In the genomic region with DNA sequence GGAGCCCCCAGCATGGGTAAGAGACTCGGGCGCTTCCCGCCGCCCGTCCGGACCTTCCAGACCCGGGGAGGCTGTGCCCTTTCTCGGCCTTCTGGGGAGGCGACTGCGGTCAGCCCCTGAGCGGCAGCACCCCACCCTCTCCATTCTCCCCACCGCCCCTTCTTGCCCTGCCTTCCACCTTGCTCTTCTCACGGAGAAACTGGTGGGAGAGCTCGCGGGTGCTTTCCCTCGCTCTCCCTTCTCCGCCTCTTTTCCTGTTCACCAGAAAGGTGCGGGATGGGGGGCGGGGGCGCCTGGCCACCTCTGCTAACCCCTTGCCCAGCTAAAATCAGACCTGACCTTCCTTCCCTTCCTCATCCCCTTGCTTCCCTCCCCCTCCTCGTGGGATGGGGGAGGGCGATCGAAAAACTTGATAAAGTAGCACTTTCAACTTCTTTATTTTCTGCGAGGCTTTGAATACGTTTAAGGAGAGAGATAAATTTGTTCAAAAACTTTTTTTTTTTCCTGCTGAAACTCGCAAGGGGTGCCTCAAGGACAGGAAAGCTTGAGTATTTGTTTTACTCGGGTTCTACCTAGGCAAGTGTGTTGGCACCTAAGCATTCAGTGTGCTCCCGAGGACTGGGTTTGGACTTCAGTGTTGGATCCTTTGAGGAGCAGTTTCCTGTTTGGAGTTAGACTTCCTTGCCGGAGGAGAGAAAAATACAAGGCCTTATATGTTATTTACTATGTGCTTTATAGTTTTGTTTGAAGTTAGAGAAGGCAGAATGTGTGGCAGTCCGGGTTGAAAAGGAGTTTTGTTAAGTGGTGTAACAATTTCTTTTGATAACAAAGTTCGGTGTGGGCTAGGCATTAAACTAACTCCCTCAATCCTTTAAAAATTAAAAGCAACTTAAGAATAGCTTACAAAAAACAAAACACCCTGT, we compare ENCODE assay signal across 1 cellular context.
A peak's percentile ranks its signal among the peaks of the same experiment; 100 is the strongest.
TF ChIP-seq lines count a peak whose summit lies in the region.

No MANE protein-coding gene starts in this region.

TF ChIP-seq in HEK293, 187 proteins besides CTCF, POLR2A, EP300 and RAD21 (continued from another document):
- TF ChIP-seq, protein P1, sequence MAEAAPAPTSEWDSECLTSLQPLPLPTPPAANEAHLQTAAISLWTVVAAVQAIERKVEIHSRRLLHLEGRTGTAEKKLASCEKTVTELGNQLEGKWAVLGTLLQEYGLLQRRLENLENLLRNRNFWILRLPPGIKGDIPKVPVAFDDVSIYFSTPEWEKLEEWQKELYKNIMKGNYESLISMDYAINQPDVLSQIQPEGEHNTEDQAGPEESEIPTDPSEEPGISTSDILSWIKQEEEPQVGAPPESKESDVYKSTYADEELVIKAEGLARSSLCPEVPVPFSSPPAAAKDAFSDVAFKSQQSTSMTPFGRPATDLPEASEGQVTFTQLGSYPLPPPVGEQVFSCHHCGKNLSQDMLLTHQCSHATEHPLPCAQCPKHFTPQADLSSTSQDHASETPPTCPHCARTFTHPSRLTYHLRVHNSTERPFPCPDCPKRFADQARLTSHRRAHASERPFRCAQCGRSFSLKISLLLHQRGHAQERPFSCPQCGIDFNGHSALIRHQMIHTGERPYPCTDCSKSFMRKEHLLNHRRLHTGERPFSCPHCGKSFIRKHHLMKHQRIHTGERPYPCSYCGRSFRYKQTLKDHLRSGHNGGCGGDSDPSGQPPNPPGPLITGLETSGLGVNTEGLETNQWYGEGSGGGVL (tag by site-specific recombination; IDR thresholded peaks at IDR 0.05): peak; percentile 38; the same call in 1 of the 2 replicates
- TF ChIP-seq, protein P2, sequence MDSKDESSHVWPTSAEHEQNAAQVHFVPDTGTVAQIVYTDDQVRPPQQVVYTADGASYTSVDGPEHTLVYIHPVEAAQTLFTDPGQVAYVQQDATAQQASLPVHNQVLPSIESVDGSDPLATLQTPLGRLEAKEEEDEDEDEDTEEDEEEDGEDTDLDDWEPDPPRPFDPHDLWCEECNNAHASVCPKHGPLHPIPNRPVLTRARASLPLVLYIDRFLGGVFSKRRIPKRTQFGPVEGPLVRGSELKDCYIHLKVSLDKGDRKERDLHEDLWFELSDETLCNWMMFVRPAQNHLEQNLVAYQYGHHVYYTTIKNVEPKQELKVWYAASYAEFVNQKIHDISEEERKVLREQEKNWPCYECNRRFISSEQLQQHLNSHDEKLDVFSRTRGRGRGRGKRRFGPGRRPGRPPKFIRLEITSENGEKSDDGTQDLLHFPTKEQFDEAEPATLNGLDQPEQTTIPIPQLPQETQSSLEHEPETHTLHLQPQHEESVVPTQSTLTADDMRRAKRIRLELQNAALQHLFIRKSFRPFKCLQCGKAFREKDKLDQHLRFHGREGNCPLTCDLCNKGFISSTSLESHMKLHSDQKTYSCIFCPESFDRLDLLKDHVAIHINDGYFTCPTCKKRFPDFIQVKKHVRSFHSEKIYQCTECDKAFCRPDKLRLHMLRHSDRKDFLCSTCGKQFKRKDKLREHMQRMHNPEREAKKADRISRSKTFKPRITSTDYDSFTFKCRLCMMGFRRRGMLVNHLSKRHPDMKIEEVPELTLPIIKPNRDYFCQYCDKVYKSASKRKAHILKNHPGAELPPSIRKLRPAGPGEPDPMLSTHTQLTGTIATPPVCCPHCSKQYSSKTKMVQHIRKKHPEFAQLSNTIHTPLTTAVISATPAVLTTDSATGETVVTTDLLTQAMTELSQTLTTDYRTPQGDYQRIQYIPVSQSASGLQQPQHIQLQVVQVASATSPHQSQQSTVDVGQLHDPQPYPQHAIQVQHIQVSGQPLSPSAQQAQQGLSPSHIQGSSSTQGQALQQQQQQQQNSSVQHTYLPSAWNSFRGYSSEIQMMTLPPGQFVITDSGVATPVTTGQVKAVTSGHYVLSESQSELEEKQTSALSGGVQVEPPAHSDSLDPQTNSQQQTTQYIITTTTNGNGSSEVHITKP (tag by site-specific recombination; IDR thresholded peaks at IDR 0.05): peak; percentile 67
- no peak for TF ChIP-seq ZNF768 (tag by site-specific recombination; IDR thresholded peaks at IDR 0.05)
- TF ChIP-seq ZNF341 (tag by site-specific recombination; IDR thresholded peaks at IDR 0.05; ENCODE audit: low read depth): peak; percentile 86
- TF ChIP-seq ZNF335 (tag by site-specific recombination; conservative IDR thresholded peaks at IDR 0.05): peak; percentile 91
- no peak for TF ChIP-seq ZNF777 (tag by site-specific recombination; IDR thresholded peaks at IDR 0.05; ENCODE audit: borderline replicate concordance)
- 0 out of 2 replicates have a peak, but pooled peaks have one; percentile 26 for TF ChIP-seq IKZF3 (tag by site-specific recombination; IDR thresholded peaks at IDR 0.05)
- TF ChIP-seq GLIS2 (tag by site-specific recombination; IDR thresholded peaks at IDR 0.05): peak; percentile 45
- TF ChIP-seq, protein P3, sequence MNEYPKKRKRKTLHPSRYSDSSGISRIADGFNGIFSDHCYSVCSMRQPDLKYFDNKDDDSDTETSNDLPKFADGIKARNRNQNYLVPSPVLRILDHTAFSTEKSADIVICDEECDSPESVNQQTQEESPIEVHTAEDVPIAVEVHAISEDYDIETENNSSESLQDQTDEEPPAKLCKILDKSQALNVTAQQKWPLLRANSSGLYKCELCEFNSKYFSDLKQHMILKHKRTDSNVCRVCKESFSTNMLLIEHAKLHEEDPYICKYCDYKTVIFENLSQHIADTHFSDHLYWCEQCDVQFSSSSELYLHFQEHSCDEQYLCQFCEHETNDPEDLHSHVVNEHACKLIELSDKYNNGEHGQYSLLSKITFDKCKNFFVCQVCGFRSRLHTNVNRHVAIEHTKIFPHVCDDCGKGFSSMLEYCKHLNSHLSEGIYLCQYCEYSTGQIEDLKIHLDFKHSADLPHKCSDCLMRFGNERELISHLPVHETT (tag by site-specific recombination; IDR thresholded peaks at IDR 0.05): no peak
- TF ChIP-seq KLF1 (tag by site-specific recombination; IDR thresholded peaks at IDR 0.05): peak; percentile 21; the same call in 1 of the 2 replicates
- no peak for TF ChIP-seq ZNF561 (tag by site-specific recombination; IDR thresholded peaks at IDR 0.05; ENCODE audit: borderline replicate concordance)
- peak; percentile 29 for TF ChIP-seq SP2 (tag by site-specific recombination; IDR thresholded peaks at IDR 0.05)
- 0 out of 2 replicates have a peak, but pooled peaks have one; percentile 36 for TF ChIP-seq SP7 (tag by site-specific recombination; IDR thresholded peaks at IDR 0.05)
- no peak for TF ChIP-seq ZNF274 (IDR thresholded peaks at IDR 0.05; ENCODE audit: low read length)
- no peak for TF ChIP-seq ZNF274 (tag by site-specific recombination; IDR thresholded peaks at IDR 0.05; ENCODE audit: borderline replicate concordance)
- no peak for TF ChIP-seq SCRT1 (tag by site-specific recombination; IDR thresholded peaks at IDR 0.05; ENCODE audit: borderline replicate concordance)
- TF ChIP-seq WT1 (tag by site-specific recombination; IDR thresholded peaks at IDR 0.05): no peak
- TF ChIP-seq ZNF544 (tag by site-specific recombination; IDR thresholded peaks at IDR 0.05): no peak
- TF ChIP-seq, protein P4, sequence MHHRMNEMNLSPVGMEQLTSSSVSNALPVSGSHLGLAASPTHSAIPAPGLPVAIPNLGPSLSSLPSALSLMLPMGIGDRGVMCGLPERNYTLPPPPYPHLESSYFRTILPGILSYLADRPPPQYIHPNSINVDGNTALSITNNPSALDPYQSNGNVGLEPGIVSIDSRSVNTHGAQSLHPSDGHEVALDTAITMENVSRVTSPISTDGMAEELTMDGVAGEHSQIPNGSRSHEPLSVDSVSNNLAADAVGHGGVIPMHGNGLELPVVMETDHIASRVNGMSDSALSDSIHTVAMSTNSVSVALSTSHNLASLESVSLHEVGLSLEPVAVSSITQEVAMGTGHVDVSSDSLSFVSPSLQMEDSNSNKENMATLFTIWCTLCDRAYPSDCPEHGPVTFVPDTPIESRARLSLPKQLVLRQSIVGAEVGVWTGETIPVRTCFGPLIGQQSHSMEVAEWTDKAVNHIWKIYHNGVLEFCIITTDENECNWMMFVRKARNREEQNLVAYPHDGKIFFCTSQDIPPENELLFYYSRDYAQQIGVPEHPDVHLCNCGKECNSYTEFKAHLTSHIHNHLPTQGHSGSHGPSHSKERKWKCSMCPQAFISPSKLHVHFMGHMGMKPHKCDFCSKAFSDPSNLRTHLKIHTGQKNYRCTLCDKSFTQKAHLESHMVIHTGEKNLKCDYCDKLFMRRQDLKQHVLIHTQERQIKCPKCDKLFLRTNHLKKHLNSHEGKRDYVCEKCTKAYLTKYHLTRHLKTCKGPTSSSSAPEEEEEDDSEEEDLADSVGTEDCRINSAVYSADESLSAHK (tag by site-specific recombination; IDR thresholded peaks at IDR 0.05): 0 out of 2 replicates have a peak, but pooled peaks have one; percentile 6
- no peak for TF ChIP-seq ZNF2 (tag by site-specific recombination; IDR thresholded peaks at IDR 0.05)
- peak; percentile 59 for TF ChIP-seq ZBTB8A (tag by site-specific recombination; IDR thresholded peaks at IDR 0.05)
